13 cellular contexts compared by ENCODE assay signal in genomic region chr9:89364664-89365531, GRCh38. TPM values are rescaled to one million over a fixed set of nuclear protein-coding genes. Genes with fewer than 3 reads are reported as not detected.
DNase-seq lines count a peak whose midpoint lies in the region; ATAC-seq lines count a peak whose summit lies in the region.
"Had no signal": no experiment of that assay in that cellular context is flagged by ENCODE, and none has a peak within 500 bp of the region (broad histone marks: within the 10 kb centered on the region; RNA-seq: fewer than 3 reads in every experiment).

No MANE protein-coding gene starts in this region.

- H3K27me3 Mint-ChIP-seq in activated naive CD8-positive, alpha-beta T cell: no peaks in the 10 kb centered on the region
- H3K27me3 Mint-ChIP-seq in activated naive CD8-positive, alpha-beta T cell treated with anti-CD3 and anti-CD28 coated beads, Interleukin-2, amount 50 U/mL, for 24 hours: no peaks in the 10 kb centered on the region
- H3K27me3 Mint-ChIP-seq in activated CD8-positive, alpha-beta memory T cell treated with anti-CD3 and anti-CD28 coated beads, Interleukin-2, amount 10 ng/mL, durations not matched to agents 7 days and 5 days: no peaks in the 10 kb centered on the region
- H3K27me3 Mint-ChIP-seq in naive thymus-derived CD8-positive, alpha-beta T cell: no peaks in the 10 kb centered on the region
- H3K27me3 Mint-ChIP-seq: progenitor cell of endocrine pancreas had no signal

- peaks cover 1% of the 10 kb centered on the region for H3K36me3 Mint-ChIP-seq in activated naive CD8-positive, alpha-beta T cell
- H3K36me3 Mint-ChIP-seq in activated naive CD8-positive, alpha-beta T cell treated with anti-CD3 and anti-CD28 coated beads, Interleukin-2, amount 50 U/mL, for 24 hours (ENCODE audit: low read depth): peaks cover 20% of the 10 kb centered on the region
- peaks cover 21% of the 10 kb centered on the region for H3K36me3 Mint-ChIP-seq in activated CD8-positive, alpha-beta memory T cell treated with anti-CD3 and anti-CD28 coated beads, Interleukin-2, amount 10 ng/mL, durations not matched to agents 7 days and 5 days
- peaks cover 0 to 25% (median 13%) of the 10 kb centered on the region in 3 donors for H3K36me3 Mint-ChIP-seq in naive thymus-derived CD8-positive, alpha-beta T cell

- H3K27ac Mint-ChIP-seq in activated naive CD8-positive, alpha-beta T cell: peak overlapping the region; percentile 34
- no peak overlapping the region for H3K27ac Mint-ChIP-seq in activated naive CD8-positive, alpha-beta T cell treated with anti-CD3 and anti-CD28 coated beads, Interleukin-2, amount 50 U/mL, for 24 hours
- peak overlapping the region; percentile 23 for H3K27ac Mint-ChIP-seq in activated CD8-positive, alpha-beta memory T cell treated with anti-CD3 and anti-CD28 coated beads, Interleukin-2, amount 10 ng/mL, durations not matched to agents 7 days and 5 days
- H3K27ac Mint-ChIP-seq in naive thymus-derived CD8-positive, alpha-beta T cell: peak overlapping the region in 6 of 10 donors; percentile 2 to 82 (median 62)
- H3K27ac Mint-ChIP-seq: progenitor cell of endocrine pancreas had no signal

- no peaks in the 10 kb centered on the region for H3K9me3 Mint-ChIP-seq in activated naive CD8-positive, alpha-beta T cell (ENCODE audit: low read depth)
- no peaks in the 10 kb centered on the region for H3K9me3 Mint-ChIP-seq in activated naive CD8-positive, alpha-beta T cell treated with anti-CD3 and anti-CD28 coated beads, Interleukin-2, amount 50 U/mL, for 24 hours
- no peaks in the 10 kb centered on the region for H3K9me3 Mint-ChIP-seq in activated CD8-positive, alpha-beta memory T cell treated with anti-CD3 and anti-CD28 coated beads, Interleukin-2, amount 10 ng/mL, durations not matched to agents 7 days and 5 days (ENCODE audit: low read depth)
- peaks cover 0 to 2% (median 0%) of the 10 kb centered on the region in 9 donors for H3K9me3 Mint-ChIP-seq in naive thymus-derived CD8-positive, alpha-beta T cell

- no peak for ATAC-seq in activated naive CD8-positive, alpha-beta T cell treated with anti-CD3 and anti-CD28 coated beads, Interleukin-2, amount 50 U/mL, for 24 hours
- ATAC-seq in activated CD8-positive, alpha-beta memory T cell treated with anti-CD3 and anti-CD28 coated beads, Interleukin-2, amount 10 ng/mL, durations not matched to agents 7 days and 5 days: no peak
- ATAC-seq in naive thymus-derived CD8-positive, alpha-beta T cell: no peak
- no peak for ATAC-seq in HG03521 (IDR thresholded peaks at IDR 0.05; ENCODE audit: unreplicated experiment)
- ATAC-seq: PC-3 had no signal

- no peak for DNase-seq in activated naive CD8-positive, alpha-beta T cell treated with anti-CD3 and anti-CD28 coated beads, Interleukin-2, amount 50 U/mL, for 24 hours
- no peak for DNase-seq in activated CD8-positive, alpha-beta memory T cell treated with anti-CD3 and anti-CD28 coated beads, Interleukin-2, amount 10 ng/mL, durations not matched to agents 7 days and 5 days
- no peak for DNase-seq in naive thymus-derived CD8-positive, alpha-beta T cell
- DNase-seq in NK-92 treated with Interleukin-12 subunit alpha and Interleukin-12 subunit beta, amount 100 ng/mL, for 24 hours (lab: John Stamatoyannopoulos, UW): no peak
- no peak for DNase-seq in activated CD4-positive, alpha-beta T cell treated with anti-CD3 and anti-CD28 coated beads, Interleukin-2, amount 50 U/mL, for 48 hours
- DNase-seq: AML-193; central memory CD4-positive, alpha-beta T cell; effector memory CD4-positive, alpha-beta T cell; NCI-H1694; PC-3 had no signal

- peaks cover 17% of the 10 kb centered on the region for H3K4me1 Mint-ChIP-seq in activated naive CD8-positive, alpha-beta T cell (ENCODE audit: low read depth)
- H3K4me1 Mint-ChIP-seq in activated naive CD8-positive, alpha-beta T cell treated with anti-CD3 and anti-CD28 coated beads, Interleukin-2, amount 50 U/mL, for 24 hours: peaks cover 13% of the 10 kb centered on the region
- peaks cover 5% of the 10 kb centered on the region for H3K4me1 Mint-ChIP-seq in activated CD8-positive, alpha-beta memory T cell treated with anti-CD3 and anti-CD28 coated beads, Interleukin-2, amount 10 ng/mL, durations not matched to agents 7 days and 5 days
- peaks cover 6 to 25% (median 19%) of the 10 kb centered on the region in 4 donors for H3K4me1 Mint-ChIP-seq in naive thymus-derived CD8-positive, alpha-beta T cell

- POLR2A ChIA-PET in naive thymus-derived CD8-positive, alpha-beta T cell (lab: Charles Lee): interaction anchor here (1.0 to 1.9 kb wide), 3 partner anchors 10 to 34 kb away, joined by 3 to 6 read pairs (median 4); no protein-coding TSS in a partner anchor

- H3K4me3 Mint-ChIP-seq in activated naive CD8-positive, alpha-beta T cell: no peak overlapping the region
- no peak overlapping the region for H3K4me3 Mint-ChIP-seq in activated naive CD8-positive, alpha-beta T cell treated with anti-CD3 and anti-CD28 coated beads, Interleukin-2, amount 50 U/mL, for 24 hours
- H3K4me3 Mint-ChIP-seq in activated CD8-positive, alpha-beta memory T cell treated with anti-CD3 and anti-CD28 coated beads, Interleukin-2, amount 10 ng/mL, durations not matched to agents 7 days and 5 days: no peak overlapping the region
- H3K4me3 Mint-ChIP-seq in naive thymus-derived CD8-positive, alpha-beta T cell: peak overlapping the region in 1 of 10 donors; percentile 36

- CTCF ChIA-PET in activated CD8-positive, alpha-beta memory T cell treated with anti-CD3 and anti-CD28 coated beads, Interleukin-2, amount 10 ng/mL, durations not matched to agents 7 days and 5 days (lab: Charles Lee): no interaction called here

RNA-seq across cellular contexts. Expression of gene SECISBP2, which starts 46.6 kb away (rescaled TPM):
- total RNA-seq in activated CD8-positive, alpha-beta memory T cell treated with anti-CD3 and anti-CD28 coated beads, Interleukin-2, amount 10 ng/mL, durations not matched to agents 7 days and 5 days: 10 to 100 TPM; 36.1 to 40.2 TPM
- 100 to 1,000 TPM; 105 to 112 TPM for total RNA-seq in naive thymus-derived CD8-positive, alpha-beta T cell
- 10 to 100 TPM; 19.6 to 27.9 (median 21.2) TPM for polyA plus RNA-seq in naive thymus-derived CD8-positive, alpha-beta T cell

RNA-seq across cellular contexts. Expression of gene CKS2, which starts 53.9 kb away (rescaled TPM):
- 100 to 1,000 TPM; 200 to 225 TPM for total RNA-seq in activated CD8-positive, alpha-beta memory T cell treated with anti-CD3 and anti-CD28 coated beads, Interleukin-2, amount 10 ng/mL, durations not matched to agents 7 days and 5 days
- total RNA-seq in naive thymus-derived CD8-positive, alpha-beta T cell: 1 to 10 TPM; 4.8 to 5.3 TPM
- 10 to 100 TPM in 1 of 3 donors, 1 to 10 TPM in 2; 7.0 to 13.6 (median 7.8) TPM for polyA plus RNA-seq in naive thymus-derived CD8-positive, alpha-beta T cell

Comparison
In these comparisons a context has a peak if more than half of its experiments do, and no peak if none do; other contexts are left out.
1. RNA of gene CKS2, which starts 53.9 kb away (total RNA-seq): 200 to 225 TPM in activated CD8-positive, alpha-beta memory T cell treated with anti-CD3 and anti-CD28 coated beads, Interleukin-2, amount 10 ng/mL, durations not matched to agents 7 days and 5 days; 4.8 to 5.3 TPM in naive thymus-derived CD8-positive, alpha-beta T cell; every median in the first group is over 10 times any median in the second.